2 cellular contexts compared by ENCODE assay signal in the genomic region with DNA sequence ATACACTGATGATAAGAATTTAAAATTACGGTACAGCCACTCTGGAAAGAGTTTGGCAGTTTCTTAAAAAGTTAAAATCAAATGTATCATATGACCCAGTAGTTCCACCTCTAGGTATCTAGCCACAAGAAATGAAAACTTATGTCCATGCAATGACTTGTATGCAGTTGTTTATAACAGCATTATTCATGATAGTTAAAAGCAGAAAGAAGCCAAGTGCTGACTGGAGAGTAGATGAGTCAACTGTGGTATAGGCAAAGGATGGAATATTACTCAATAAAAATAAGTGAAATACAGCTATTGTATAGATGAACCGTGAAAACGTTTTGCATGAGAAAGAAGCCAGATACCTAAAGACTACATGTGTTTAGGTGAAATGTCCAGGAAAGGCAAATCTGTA.
A peak's percentile ranks its signal among the peaks of the same experiment; 100 is the strongest.
TF ChIP-seq lines count a peak whose summit lies in the region.

No MANE protein-coding gene starts in this region.

TF ChIP-seq in SK-N-SH, 30 proteins besides CTCF, POLR2A, EP300 and RAD21 (continued from another document):
- TF ChIP-seq YY1 (IDR thresholded peaks at IDR 0.05; ENCODE audit: low read depth) (no peak), TCF12 (IDR thresholded peaks at IDR 0.05) (no peak), JUND (IDR thresholded peaks at IDR 0.05) (peak; percentile 36; the same call in 1 of the 2 replicates)

TF ChIP-seq in SK-N-SH treated with all-trans-retinoic acid at 6 μM for 48 hours, 23 proteins besides CTCF, POLR2A, EP300 and RAD21:
- TF ChIP-seq, protein P1, sequence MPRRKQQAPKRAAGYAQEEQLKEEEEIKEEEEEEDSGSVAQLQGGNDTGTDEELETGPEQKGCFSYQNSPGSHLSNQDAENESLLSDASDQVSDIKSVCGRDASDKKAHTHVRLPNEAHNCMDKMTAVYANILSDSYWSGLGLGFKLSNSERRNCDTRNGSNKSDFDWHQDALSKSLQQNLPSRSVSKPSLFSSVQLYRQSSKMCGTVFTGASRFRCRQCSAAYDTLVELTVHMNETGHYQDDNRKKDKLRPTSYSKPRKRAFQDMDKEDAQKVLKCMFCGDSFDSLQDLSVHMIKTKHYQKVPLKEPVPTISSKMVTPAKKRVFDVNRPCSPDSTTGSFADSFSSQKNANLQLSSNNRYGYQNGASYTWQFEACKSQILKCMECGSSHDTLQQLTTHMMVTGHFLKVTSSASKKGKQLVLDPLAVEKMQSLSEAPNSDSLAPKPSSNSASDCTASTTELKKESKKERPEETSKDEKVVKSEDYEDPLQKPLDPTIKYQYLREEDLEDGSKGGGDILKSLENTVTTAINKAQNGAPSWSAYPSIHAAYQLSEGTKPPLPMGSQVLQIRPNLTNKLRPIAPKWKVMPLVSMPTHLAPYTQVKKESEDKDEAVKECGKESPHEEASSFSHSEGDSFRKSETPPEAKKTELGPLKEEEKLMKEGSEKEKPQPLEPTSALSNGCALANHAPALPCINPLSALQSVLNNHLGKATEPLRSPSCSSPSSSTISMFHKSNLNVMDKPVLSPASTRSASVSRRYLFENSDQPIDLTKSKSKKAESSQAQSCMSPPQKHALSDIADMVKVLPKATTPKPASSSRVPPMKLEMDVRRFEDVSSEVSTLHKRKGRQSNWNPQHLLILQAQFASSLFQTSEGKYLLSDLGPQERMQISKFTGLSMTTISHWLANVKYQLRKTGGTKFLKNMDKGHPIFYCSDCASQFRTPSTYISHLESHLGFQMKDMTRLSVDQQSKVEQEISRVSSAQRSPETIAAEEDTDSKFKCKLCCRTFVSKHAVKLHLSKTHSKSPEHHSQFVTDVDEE (CRISPR knock-in tag; IDR thresholded peaks at IDR 0.05): no peak
- TF ChIP-seq ESRRG (CRISPR knock-in tag; IDR thresholded peaks at IDR 0.05) (no peak), ZNF8 (CRISPR knock-in tag; IDR thresholded peaks at IDR 0.05) (no peak), GLIS3 (CRISPR knock-in tag; IDR thresholded peaks at IDR 0.05) (no peak), SNAI2 (CRISPR knock-in tag; IDR thresholded peaks at IDR 0.05) (no peak), ZFP30 (CRISPR knock-in tag; IDR thresholded peaks at IDR 0.05) (no peak), ZNF70 (CRISPR knock-in tag; IDR thresholded peaks at IDR 0.05) (no peak), ARNTL (CRISPR knock-in tag; IDR thresholded peaks at IDR 0.05; ENCODE audit: borderline replicate concordance, low read depth) (no peak), ZFP3 (CRISPR knock-in tag; IDR thresholded peaks at IDR 0.05) (no peak), ZNF565 (CRISPR knock-in tag; conservative IDR thresholded peaks at IDR 0.05; ENCODE audit: low read depth) (no peak), PPARA (CRISPR knock-in tag; IDR thresholded peaks at IDR 0.05; ENCODE audit: borderline replicate concordance) (no peak), ISL1 (CRISPR knock-in tag; IDR thresholded peaks at IDR 0.05) (no peak), RARB (CRISPR knock-in tag; IDR thresholded peaks at IDR 0.05) (no peak), OSR1 (CRISPR knock-in tag; IDR thresholded peaks at IDR 0.05) (no peak), ZC3H10 (CRISPR knock-in tag; IDR thresholded peaks at IDR 0.05) (no peak)
- TF ChIP-seq, protein P2, sequence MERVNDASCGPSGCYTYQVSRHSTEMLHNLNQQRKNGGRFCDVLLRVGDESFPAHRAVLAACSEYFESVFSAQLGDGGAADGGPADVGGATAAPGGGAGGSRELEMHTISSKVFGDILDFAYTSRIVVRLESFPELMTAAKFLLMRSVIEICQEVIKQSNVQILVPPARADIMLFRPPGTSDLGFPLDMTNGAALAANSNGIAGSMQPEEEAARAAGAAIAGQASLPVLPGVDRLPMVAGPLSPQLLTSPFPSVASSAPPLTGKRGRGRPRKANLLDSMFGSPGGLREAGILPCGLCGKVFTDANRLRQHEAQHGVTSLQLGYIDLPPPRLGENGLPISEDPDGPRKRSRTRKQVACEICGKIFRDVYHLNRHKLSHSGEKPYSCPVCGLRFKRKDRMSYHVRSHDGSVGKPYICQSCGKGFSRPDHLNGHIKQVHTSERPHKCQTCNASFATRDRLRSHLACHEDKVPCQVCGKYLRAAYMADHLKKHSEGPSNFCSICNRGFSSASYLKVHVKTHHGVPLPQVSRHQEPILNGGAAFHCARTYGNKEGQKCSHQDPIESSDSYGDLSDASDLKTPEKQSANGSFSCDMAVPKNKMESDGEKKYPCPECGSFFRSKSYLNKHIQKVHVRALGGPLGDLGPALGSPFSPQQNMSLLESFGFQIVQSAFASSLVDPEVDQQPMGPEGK (CRISPR knock-in tag; IDR thresholded peaks at IDR 0.05; ENCODE audit: borderline replicate concordance): no peak
- TF ChIP-seq, protein P3, sequence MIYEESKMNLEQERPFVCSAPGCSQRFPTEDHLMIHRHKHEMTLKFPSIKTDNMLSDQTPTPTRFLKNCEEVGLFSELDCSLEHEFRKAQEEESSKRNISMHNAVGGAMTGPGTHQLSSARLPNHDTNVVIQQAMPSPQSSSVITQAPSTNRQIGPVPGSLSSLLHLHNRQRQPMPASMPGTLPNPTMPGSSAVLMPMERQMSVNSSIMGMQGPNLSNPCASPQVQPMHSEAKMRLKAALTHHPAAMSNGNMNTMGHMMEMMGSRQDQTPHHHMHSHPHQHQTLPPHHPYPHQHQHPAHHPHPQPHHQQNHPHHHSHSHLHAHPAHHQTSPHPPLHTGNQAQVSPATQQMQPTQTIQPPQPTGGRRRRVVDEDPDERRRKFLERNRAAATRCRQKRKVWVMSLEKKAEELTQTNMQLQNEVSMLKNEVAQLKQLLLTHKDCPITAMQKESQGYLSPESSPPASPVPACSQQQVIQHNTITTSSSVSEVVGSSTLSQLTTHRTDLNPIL (CRISPR knock-in tag; IDR thresholded peaks at IDR 0.05; ENCODE audit: low read depth): no peak
TF ChIP-seq in SK-N-SH treated with all-trans-retinoic acid at 6 μM for 48 hours: peak in this region for 0.
